In genomic region chr2:6932833-6933232, GRCh38 we compare ENCODE assay signal across 10 cellular contexts. TPM values are rescaled to one million over a fixed set of nuclear protein-coding genes. Genes with fewer than 3 reads are reported as not detected.
"Had no signal": no experiment of that assay in that cellular context is flagged by ENCODE, and none has a peak within 500 bp of the region (broad histone marks: within the 10 kb centered on the region; RNA-seq: fewer than 3 reads in every experiment).

No MANE protein-coding gene starts in this region.

- DNase-seq: activated CD4-positive, alpha-beta T cell treated with anti-CD3 and anti-CD28 coated beads for 36 hours; activated CD8-positive, alpha-beta memory T cell treated with anti-CD3 and anti-CD28 coated beads, Interleukin-2, amount 50 U/mL, for 4 hours; activated CD8-positive, alpha-beta T cell treated with anti-CD3 and anti-CD28 coated beads for 36 hours; activated gamma-delta T cell; activated T-cell treated with anti-CD3 and anti-CD28 coated beads, Interleukin-2, amount 50 U/mL, for 48 hours; kidney; left ventricle myocardium superior; uterus; WERI-Rb-1 had no signal

RNA-seq across cellular contexts. Expression of gene RSAD2, which starts 55.3 kb away (rescaled TPM):
- total RNA-seq: osteocyte had no signal
